19 cellular contexts compared by ENCODE assay signal in genomic region chr10:95788830-95789229, GRCh38. TPM values are rescaled to one million over a fixed set of nuclear protein-coding genes. Genes with fewer than 3 reads are reported as not detected.
DNase-seq lines count a peak whose midpoint lies in the region; ATAC-seq, FAIRE-seq and TF ChIP-seq lines count a peak whose summit lies in the region.
"Had no signal": no experiment of that assay in that cellular context is flagged by ENCODE, and none has a peak within 500 bp of the region (broad histone marks: within the 10 kb centered on the region; RNA-seq: fewer than 3 reads in every experiment).

No MANE protein-coding gene starts in this region.

- H3K4me1 ChIP-seq in liver (ENCODE audit: control insufficient read depth in 4 of 4, insufficient read depth in 4 of 4, low read length in 3 of 4): no peaks in the 10 kb centered on the region
- H3K4me1 ChIP-seq in right lobe of liver: no peaks in the 10 kb centered on the region
- peaks cover 90% of the 10 kb centered on the region for H3K4me1 ChIP-seq in GM12878 (ENCODE audit: control insufficient read depth, insufficient read depth, low read length)
- no peaks in the 10 kb centered on the region for H3K4me1 ChIP-seq in A673 (ENCODE audit: insufficient read depth, low read length, poor library complexity, severe bottlenecking)
- H3K4me1 ChIP-seq: SJCRH30 had no signal

- POLR2A ChIA-PET in GM12878 (lab: Charles Lee): interaction anchor here (1.2 to 18.6 kb wide), 4 partner anchors 30 to 95 kb away, joined by 5 to 451 read pairs (median 64); partner anchors contain the start of genes ENTPD1 and TCTN3
- POLR2A ChIA-PET in A673 (lab: Charles Lee; ENCODE audit: low non-redundant PET): no interaction called here

- no peak for DNase-seq in right lobe of liver
- no peak for DNase-seq in GM12878 (ENCODE audit: low read depth, low spot score)
- peak; percentile 23 for DNase-seq in kidney epithelial cell (ENCODE audit: low read depth)
- DNase-seq in activated T-cell treated with anti-CD3 and anti-CD28 coated beads, Interleukin-2, amount 50 U/mL, for 48 hours: no peak
- no peak for DNase-seq in HUDEP-2 (lab: John Stamatoyannopoulos, UW; ENCODE audit: unreplicated experiment in 76 of 76)
- no peak for DNase-seq in A673 (ENCODE audit: low spot score)
- DNase-seq: activated CD8-positive, alpha-beta T cell treated with anti-CD3 and anti-CD28 coated beads, Interleukin-2, amount 10 ng/mL, durations not matched to agents 7 days and 5 days; activated effector memory CD4-positive, alpha-beta T cell treated with anti-CD3 and anti-CD28 coated beads, Interleukin-2, amount 50 U/mL, for 16 hours; AML-193; DMS153; KG1; NCI-H1436; NCI-H226; right cardiac atrium; SJCRH30; stimulated activated CD4-positive, alpha-beta T cell treated with anti-CD3 and anti-CD28 coated beads, Interleukin-4, amount 100 ng/mL, for 4 hours had no signal

- no peak overlapping the region for H2AFZ ChIP-seq in GM12878 (ENCODE audit: control insufficient read depth, low read depth, low read length)

- CTCF ChIA-PET in GM12878 (lab: Yijun Ruan, JAX) (interaction anchor here (1.9 to 3.5 kb wide), 3 partner anchors 32 to 95 kb away, joined by 5 to 23 read pairs (median 11); partner anchors contain the start of genes ENTPD1 and TCTN3), A673 (lab: Charles Lee) (no interaction called here)

- BruUV-seq in GM12878 (replicated peaks; lab: Mats Ljungman, UMichigan) (no TSS peak), A673 (replicated peaks; lab: Mats Ljungman, UMichigan) (no TSS peak)

- H4K20me1 ChIP-seq in GM12878 (ENCODE audit: control insufficient read depth, insufficient read depth): no peaks in the 10 kb centered on the region

- no peak for TF ChIP-seq RAD21 in liver (IDR thresholded peaks at IDR 0.05)
- TF ChIP-seq RAD21 in GM12878 (IDR thresholded peaks at IDR 0.05; ENCODE audit: insufficient read depth, low read depth, low read length): no peak

- intact Hi-C loops in right lobe of liver (cut with DNase I) (no loop called here), GM12878 (cut with micrococcal nuclease; ENCODE audit: unreplicated experiment) (loop anchor here (10.0 kb wide), 1 partner anchor 486 kb away; the partner anchor contains the start of gene BLNK), A673 (cut with micrococcal nuclease; ENCODE audit: unreplicated experiment) (no loop called here)

- H3K27me3 ChIP-seq in liver (ENCODE audit: control insufficient read depth in 4 of 4, insufficient read depth in 4 of 4, low read length in 3 of 4) (no peaks in the 10 kb centered on the region), right lobe of liver (no peaks in the 10 kb centered on the region), GM12878 (replicated peaks in 1 of 2; ENCODE audit: control insufficient read depth in 2 of 2, insufficient read depth in 2 of 2, low read length in 1 of 2) (no peaks in the 10 kb centered on the region), kidney epithelial cell (ENCODE audit: control insufficient read depth, insufficient read depth, low read length) (no peaks in the 10 kb centered on the region), A673 (replicated peaks; ENCODE audit: insufficient read depth, low read depth, low read length, poor library complexity) (no peaks in the 10 kb centered on the region)
- H3K27me3 ChIP-seq: SJCRH30 had no signal

- no peak for ATAC-seq in right lobe of liver
- no peak for ATAC-seq in GM12878
- ATAC-seq in HG03342 (IDR thresholded peaks at IDR 0.05; ENCODE audit: unreplicated experiment): no peak
- ATAC-seq: activated CD8-positive, alpha-beta T cell treated with anti-CD3 and anti-CD28 coated beads, Interleukin-2, amount 10 ng/mL, durations not matched to agents 7 days and 5 days; left lobe of liver; right cardiac atrium had no signal

- no peak for TF ChIP-seq EP300 in GM12878 (IDR thresholded peaks at IDR 0.05; ENCODE audit: borderline replicate concordance in 1 of 2, control insufficient read depth in 1 of 2, low read depth in 2 of 2, low read length in 2 of 2)

- no peak overlapping the region for H3K27ac ChIP-seq in liver (ENCODE audit: low read depth in 1 of 2, low read length in 2 of 2)
- H3K27ac ChIP-seq in right lobe of liver: no peak overlapping the region
- peak overlapping the region; percentile 32; the same call in 1 of the 2 replicates for H3K27ac ChIP-seq in GM12878 (ENCODE audit: control insufficient read depth, insufficient read depth)
- no peak overlapping the region for H3K27ac ChIP-seq in A673 (ENCODE audit: low read depth, low read length, poor library complexity, severe bottlenecking)
- H3K27ac ChIP-seq: SJCRH30 had no signal

- H3K9me3 ChIP-seq in liver (ENCODE audit: control insufficient read depth in 4 of 4, low read length in 3 of 4): no peaks in the 10 kb centered on the region
- H3K9me3 ChIP-seq in right lobe of liver: no peaks in the 10 kb centered on the region
- no peaks in the 10 kb centered on the region for H3K9me3 ChIP-seq in GM12878 (replicated peaks; ENCODE audit: control insufficient read depth, insufficient read depth, low read length)
- no peaks in the 10 kb centered on the region for H3K9me3 ChIP-seq in A673 (ENCODE audit: low read depth, low read length, poor library complexity, severe bottlenecking)
- H3K9me3 ChIP-seq: SJCRH30 had no signal

- SMC1A ChIA-PET in GM12878 (lab: Charles Lee; ENCODE audit: uncharacterized antibody, unreplicated experiment): interaction anchor here (3.2 to 27.8 kb wide), 4 partner anchors 29 to 94 kb away, joined by 19 to 795 read pairs (median 290); partner anchors contain the start of genes ENTPD1 and TCTN3

- H3K4me3 ChIP-seq in liver (ENCODE audit: low read depth in 1 of 3, low read length in 3 of 3): no peak overlapping the region
- no peak overlapping the region for H3K4me3 ChIP-seq in right lobe of liver
- H3K4me3 ChIP-seq in GM12878: no peak overlapping the region
- H3K4me3 ChIP-seq in kidney epithelial cell (ENCODE audit: low read depth, low read length): no peak overlapping the region
- H3K4me3 ChIP-seq in A673 (ENCODE audit: low read depth, low read length, poor library complexity, severe bottlenecking): no peak overlapping the region
- H3K4me3 ChIP-seq: SJCRH30 had no signal

- RAD21 ChIA-PET in GM12878 (lab: Charles Lee; ENCODE audit: unreplicated experiment): interaction anchor here (1.7 to 9.6 kb wide), 6 partner anchors 22 to 95 kb away, joined by 3 to 141 read pairs (median 73); partner anchors contain the start of genes ENTPD1 and TCTN3

- H3K79me2 ChIP-seq in GM12878 (ENCODE audit: control insufficient read depth, insufficient read depth, low read length): peaks cover 100% of the 10 kb centered on the region

- H3K9ac ChIP-seq in liver (ENCODE audit: low read depth in 1 of 2, low read length in 2 of 2): no peak overlapping the region
- no peak overlapping the region for H3K9ac ChIP-seq in GM12878 (ENCODE audit: control insufficient read depth, insufficient read depth, low read length)

- no peak for TF ChIP-seq CTCF in liver (IDR thresholded peaks at IDR 0.05; ENCODE audit: low read depth, low read length, missing input control)
- no peak for TF ChIP-seq CTCF in right lobe of liver (IDR thresholded peaks at IDR 0.05)
- no peak for TF ChIP-seq CTCF in GM12878 (IDR thresholded peaks at IDR 0.05 in 2 of 3, conservative IDR thresholded peaks at IDR 0.05 in 1 of 3; ENCODE audit: control insufficient read depth in 2 of 3, extremely low read depth in 1 of 3, insufficient read depth in 1 of 3, low read depth in 3 of 3, low read length in 3 of 3)
- TF ChIP-seq CTCF in kidney epithelial cell (IDR thresholded peaks at IDR 0.05; ENCODE audit: insufficient read depth, low read length, poor library complexity, severe bottlenecking): no peak
- no peak for TF ChIP-seq CTCF in A673 (conservative IDR thresholded peaks at IDR 0.05; ENCODE audit: low read depth, low read length)

- H3K4me2 ChIP-seq in GM12878 (ENCODE audit: control insufficient read depth, insufficient read depth): no peak overlapping the region

- 73% methylated on average over 2 of the region's 2 CpGs for WGBS in liver
- 54% methylated on average over 2 of the region's 2 CpGs for WGBS in right lobe of liver (ENCODE audit: insufficient coverage, low coverage, low lambda C conversion rate, missing lambda C conversion rate)
- 79% methylated on average over 2 of the region's 2 CpGs for WGBS in GM12878 (ENCODE audit: insufficient coverage, insufficient replicate concordance, low lambda C conversion rate, missing lambda C conversion rate)

- in situ Hi-C loops in GM12878 (cut with MboI): no loop called here

- no peaks in the 10 kb centered on the region for H3K36me3 ChIP-seq in liver (ENCODE audit: control insufficient read depth in 4 of 4, insufficient read depth in 3 of 4, low read depth in 1 of 4, low read length in 3 of 4)
- no peaks in the 10 kb centered on the region for H3K36me3 ChIP-seq in right lobe of liver
- H3K36me3 ChIP-seq in GM12878 (ENCODE audit: control insufficient read depth in 2 of 2, insufficient read depth in 2 of 2, low read length in 1 of 2): peaks cover 5 to 9% of the 10 kb centered on the region in 2 experiments; a peak in 3 of 4 replicates
- no peaks in the 10 kb centered on the region for H3K36me3 ChIP-seq in kidney epithelial cell (ENCODE audit: control insufficient read depth, insufficient read depth, low read length)
- no peaks in the 10 kb centered on the region for H3K36me3 ChIP-seq in A673 (ENCODE audit: insufficient read depth, low read length, poor library complexity, severe bottlenecking)
- H3K36me3 ChIP-seq: SJCRH30 had no signal

- no peak for FAIRE-seq in GM12878 (lab: Jason Lieb, UNC)

- TF ChIP-seq POLR2A in right lobe of liver (IDR thresholded peaks at IDR 0.05) (no peak), GM12878 (IDR thresholded peaks at IDR 0.05; ENCODE audit: low read depth, low read length) (no peak)

RNA-seq across cellular contexts. Expression of gene ENTPD1, which starts 32.9 kb away (rescaled TPM):
- total RNA-seq in liver (1 to 10 TPM; 6.4 to 8.0 TPM), right lobe of liver (1 to 10 TPM; 1.8 to 4.7 (median 3.6) TPM), GM12878 (2014; rRNA removed) (174 and 207 TPM in 2 replicates), GM12878 (2014; rRNA removed; fragmentation: Illumina TruSeq; extraction: Trizol) (211 and 225 TPM in 2 replicates), GM12878 (2021) (191 and 192 TPM in 2 replicates), kidney epithelial cell (0.17 and 0.34 TPM in 2 replicates), A673 (2021) (0.37 and 0.92 TPM in 2 replicates)
- polyA plus RNA-seq in liver (1 to 10 TPM; 2.1 to 2.2 TPM), GM12878 (2011; rRNA removed) (413 and 501 TPM in 2 replicates), GM12878 (2014; fragmentation: Illumina TruSeq; extraction: Trizol) (267 and 329 TPM in 2 replicates), GM12878 (2014; fragmentation: Nextera tagmentation; extraction: Ambion mirVana) (100 to 1,000 TPM; 110 to 113 TPM), GM12878 (2014; rRNA removed) (126 and 147 TPM in 2 replicates), GM12878 (2016; fragmentation: Nextera tagmentation; extraction: Ambion mirVana) (100 to 1,000 TPM; 129 to 137 TPM)
- total RNA-seq in GM12878 (2013; cell fraction: nucleolus; rRNA removed): 1,304 and 1,321 TPM in 2 replicates
- 134 TPM for polyA plus RNA-seq in GM12878 (2011; ENCODE audit: low read depth)
- polyA plus RNA-seq in GM12878 (2011; cell fraction: cytosol; rRNA removed): 240 and 247 TPM in 2 replicates
- polyA plus RNA-seq in GM12878 (2011; cell fraction: nucleus; rRNA removed): 347 and 487 TPM in 2 replicates
- 141 and 153 TPM in 2 replicates for polyA plus RNA-seq in GM12878 (2012)
- polyA minus RNA-seq in GM12878 (2011; rRNA and poly(A)+ RNA removed): 467 and 533 TPM in 2 replicates
- polyA minus RNA-seq in GM12878 (2011; cell fraction: cytosol; rRNA and poly(A)+ RNA removed): 132 and 154 TPM in 2 replicates
- 363 and 434 TPM in 2 replicates for polyA minus RNA-seq in GM12878 (2011; cell fraction: nucleus; rRNA and poly(A)+ RNA removed)

Comparison
In these comparisons a context has a peak if more than half of its experiments do, and no peak if none do; other contexts are left out.
1. RNA of gene ENTPD1, which starts 32.9 kb away (total RNA-seq): 174 to 1,321 TPM in GM12878; 6.4 to 8.0 TPM in liver, 1.8 to 4.7 TPM in right lobe of liver, 0.37 to 0.92 TPM in A673 and 0.17 to 0.34 TPM in kidney epithelial cell; every median in the first group is over 10 times any median in the second.